29 cellular contexts compared by ENCODE assay signal in genomic region chr5:116355819-116356601, GRCh38.
"Had no signal": no experiment of that assay in that cellular context is flagged by ENCODE, and none has a peak within 500 bp of the region (broad histone marks: within the 10 kb centered on the region; RNA-seq: fewer than 3 reads in every experiment).

No MANE protein-coding gene starts in this region.

- DNase-seq: activated CD4-positive, alpha-beta T cell treated with anti-CD3 and anti-CD28 coated beads, Interleukin-2, amount 10 ng/mL, durations not matched to agents 24 days and 14 days; activated CD4-positive, alpha-beta T cell treated with anti-CD3 and anti-CD28 coated beads, Interleukin-2, amount 50 U/mL, for 4 hours; activated CD4-positive, CD25-positive, alpha-beta regulatory T cell; activated CD8-positive, alpha-beta T cell treated with anti-CD3 and anti-CD28 coated beads for 36 hours; activated effector memory CD4-positive, alpha-beta T cell treated with anti-CD3 and anti-CD28 coated beads, Interleukin-2, amount 50 U/mL, for 16 hours; activated naive CD4-positive, alpha-beta T cell treated with Interleukin-2 at 50 U/mL for 16 hours; activated naive CD8-positive, alpha-beta T cell treated with anti-CD3 and anti-CD28 coated beads, Interleukin-2, amount 10 ng/mL, durations not matched to agents 7 days and 5 days; activated T-cell treated with anti-CD3 and anti-CD28 coated beads, Interleukin-2, amount 50 U/mL, for 1 hour; activated T-cell treated with anti-CD3 and anti-CD28 coated beads, Interleukin-2, amount 50 U/mL, for 72 hours; amygdala; MG63; NCI-H1048; NCI-H1105 treated with DMSO at 0.1 percent for 48 hours; NCI-H1436; NCI-H1694; NCI-H1930; NCI-H345; NCI-H526; NCI-H748 treated with DMSO at 0.1 percent for 48 hours; NK-92 treated with Interleukin-12 subunit alpha and Interleukin-12 subunit beta, amount 100 ng/mL, for 24 hours; PC-9; Right ventricle myocardium superior; SW 1271; T1000; WERI-Rb-1 had no signal

- H3K4me2 ChIP-seq: PC-9 had no signal

- H3K36me3 ChIP-seq: cardiac muscle cell, MG63, WERI-Rb-1 had no signal

- H3K27me3 ChIP-seq: ascending aorta, cardiac muscle cell, MG63 had no signal

- H3K27ac ChIP-seq: ascending aorta, cardiac muscle cell, PC-9, WERI-Rb-1 had no signal

- H3K4me3 ChIP-seq: ascending aorta, cardiac muscle cell, K562, MG63, PC-9 had no signal

- ATAC-seq: activated CD8-positive, alpha-beta T cell treated with anti-CD3 and anti-CD28 coated beads for 36 hours; activated T-cell treated with anti-CD3 and anti-CD28 coated beads, Interleukin-2, amount 50 U/mL, for 72 hours; activated T-helper 17 cell treated with anti-CD3 and anti-CD28 coated beads, Interleukin-2, amount 50 U/mL, for 72 hours; K562 had no signal

- H2AFZ ChIP-seq: PC-9 had no signal
